In genomic region chr12:78406776-78407335, GRCh38 we compare ENCODE assay signal across 10 cellular contexts.
A peak's percentile ranks its signal among the peaks of the same experiment; 100 is the strongest.
DNase-seq lines count a peak whose midpoint lies in the region; ATAC-seq and TF ChIP-seq lines count a peak whose summit lies in the region.
"Had no signal": no experiment of that assay in that cellular context is flagged by ENCODE, and none has a peak within 500 bp of the region (broad histone marks: within the 10 kb centered on the region; RNA-seq: fewer than 3 reads in every experiment).

No MANE protein-coding gene starts in this region.

- H3K79me2 ChIP-seq in ACC112 (ENCODE audit: control insufficient read depth, insufficient read depth, low read length, unreplicated experiment) (no peaks in the 10 kb centered on the region), OCI-LY3 (ENCODE audit: low read length) (no peaks in the 10 kb centered on the region)

- H3K4me3 ChIP-seq in ACC112 (ENCODE audit: low read depth, low read length) (peak overlapping the region; percentile 44), OCI-LY3 (ENCODE audit: low read length) (peak overlapping the region; percentile 33), right cardiac atrium (ENCODE audit: low read length) (no peak overlapping the region)
- H3K4me3 ChIP-seq: coronary artery had no signal

- peak overlapping the region; percentile 97 for H2AFZ ChIP-seq in ACC112 (ENCODE audit: low read length, unreplicated experiment)
- peak overlapping the region; percentile 88 for H2AFZ ChIP-seq in OCI-LY3 (ENCODE audit: low read depth, low read length)

- no peaks in the 10 kb centered on the region for H3K36me3 Mint-ChIP-seq in osteocyte (ENCODE audit: unreplicated experiment)

- intact Hi-C loops in right cardiac atrium (cut with DNase I) = no loop called here

- H3K4me1 Mint-ChIP-seq in osteocyte (ENCODE audit: unreplicated experiment) = peaks cover 7% of the 10 kb centered on the region

- peaks cover 8% of the 10 kb centered on the region for H3K27me3 Mint-ChIP-seq in osteocyte (ENCODE audit: unreplicated experiment)
- H3K27me3 Mint-ChIP-seq: CD4-positive, alpha-beta T cell had no signal

- peak overlapping the region; percentile 53 for H3K4me2 ChIP-seq in OCI-LY3 (ENCODE audit: low read length)

- DNase-seq in right cardiac atrium (no peak), activated T-cell treated with anti-CD3 and anti-CD28 coated beads for 4 hours (no peak), osteocyte (ENCODE audit: extremely low spot score, unreplicated experiment) (no peak)
- DNase-seq in activated CD8-positive, alpha-beta memory T cell treated with anti-CD3 and anti-CD28 coated beads, Interleukin-2, amount 50 U/mL, for 4 hours = no peak
- DNase-seq: CD4-positive, alpha-beta T cell had no signal

- ATAC-seq in GM19025 (IDR thresholded peaks at IDR 0.05; ENCODE audit: low read depth, unreplicated experiment) (peak; percentile 81), HG02885 (IDR thresholded peaks at IDR 0.05; ENCODE audit: poor library complexity, unreplicated experiment) (peak; percentile 97), right cardiac atrium (no peak)

- no peaks in the 10 kb centered on the region for H4K20me1 ChIP-seq in OCI-LY3 (ENCODE audit: insufficient read depth, low read length)

- H3K9me3 ChIP-seq in OCI-LY3 (ENCODE audit: insufficient read depth, low read length) = peaks cover 4% of the 10 kb centered on the region; the same call in 1 of the 2 replicates
- H3K9me3 ChIP-seq in right cardiac atrium (ENCODE audit: control insufficient read depth, low read length) = no peaks in the 10 kb centered on the region

- TF ChIP-seq CTCF in OCI-LY3 (IDR thresholded peaks at IDR 0.05; ENCODE audit: low read depth, low read length) (no peak), osteocyte (IDR thresholded peaks at IDR 0.05) (no peak)

- H3K9me3 Mint-ChIP-seq in osteocyte (ENCODE audit: unreplicated experiment) = no peaks in the 10 kb centered on the region

- H3K27ac ChIP-seq in ACC112 (ENCODE audit: low read depth, low read length) = no peak overlapping the region
- peak overlapping the region; percentile 55 for H3K27ac ChIP-seq in OCI-LY3 (ENCODE audit: low read length)
- H3K27ac ChIP-seq in right cardiac atrium (ENCODE audit: low read length) = no peak overlapping the region
- H3K27ac ChIP-seq: coronary artery had no signal

- WGBS in right cardiac atrium = 42% methylated on average over 4 of the region's 4 CpGs

- H3K4me1 ChIP-seq in ACC112 (ENCODE audit: control insufficient read depth, insufficient read depth, low read length, unreplicated experiment) (peaks cover 21% of the 10 kb centered on the region), OCI-LY3 (ENCODE audit: low read length) (peaks cover 15% of the 10 kb centered on the region), right cardiac atrium (ENCODE audit: control insufficient read depth, insufficient read depth, low read length) (no peaks in the 10 kb centered on the region)

- peak overlapping the region; percentile 10; the same call in 1 of the 2 replicates for H3K9ac ChIP-seq in OCI-LY3 (ENCODE audit: low read length)

- H3K4me3 Mint-ChIP-seq in osteocyte (ENCODE audit: unreplicated experiment) = no peak overlapping the region
- H3K4me3 Mint-ChIP-seq: CD4-positive, alpha-beta T cell had no signal

- no peak overlapping the region for H3K27ac Mint-ChIP-seq in osteocyte (ENCODE audit: unreplicated experiment)
- H3K27ac Mint-ChIP-seq: CD4-positive, alpha-beta T cell had no signal

- H3K36me3 ChIP-seq in ACC112 (ENCODE audit: insufficient read depth, low read length) (no peaks in the 10 kb centered on the region), OCI-LY3 (replicated peaks; ENCODE audit: low read depth, low read length) (peaks cover 8% of the 10 kb centered on the region)

- H3K27me3 ChIP-seq in ACC112 (ENCODE audit: insufficient read depth, low read length) = no peaks in the 10 kb centered on the region
- H3K27me3 ChIP-seq in OCI-LY3 (ENCODE audit: low read depth, low read length) = no peaks in the 10 kb centered on the region
- H3K27me3 ChIP-seq in right cardiac atrium (ENCODE audit: control insufficient read depth, insufficient read depth) = no peaks in the 10 kb centered on the region

Comparison
In these comparisons a context has a peak if more than half of its experiments do, and no peak if none do; other contexts are left out.
1. ATAC-seq: peak in GM19025 (single experiment) and HG02885 (single experiment); none in right cardiac atrium (0 of 2).